In the genomic region with DNA sequence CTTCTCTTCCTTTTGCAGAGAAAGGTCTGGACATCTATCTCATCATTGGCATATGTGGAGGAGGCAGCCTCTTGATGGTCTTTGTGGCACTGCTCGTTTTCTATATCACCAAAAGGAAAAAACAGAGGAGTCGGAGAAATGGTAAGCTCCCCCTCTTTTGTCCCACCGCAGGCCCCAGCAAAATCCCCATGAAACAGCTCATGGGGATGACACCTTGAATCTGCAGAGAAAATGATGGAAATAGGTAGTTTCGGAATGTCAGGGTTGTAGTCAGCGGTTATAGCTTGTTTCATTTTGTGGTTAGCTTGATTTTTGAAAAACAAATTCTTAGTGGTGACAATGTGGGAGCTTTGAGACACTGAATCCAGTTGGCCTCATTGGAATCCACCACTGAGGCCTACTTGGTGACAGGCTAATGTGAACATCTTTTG, we compare ENCODE assay signal across 11 cellular contexts. TPM values are rescaled to one million over a fixed set of nuclear protein-coding genes. Genes with fewer than 3 reads are reported as not detected.
A peak's percentile ranks its signal among the peaks of the same experiment; 100 is the strongest.
DNase-seq lines count a peak whose midpoint lies in the region; ATAC-seq and TF ChIP-seq lines count a peak whose summit lies in the region.
"Had no signal": no experiment of that assay in that cellular context is flagged by ENCODE, and none has a peak within 500 bp of the region (broad histone marks: within the 10 kb centered on the region; RNA-seq: fewer than 3 reads in every experiment).

No MANE protein-coding gene starts in this region.

- DNase-seq in HFFc6: no peak
- DNase-seq in T-helper 2 cell: peak in 3 of 5 experiments; percentile 55 to 92 (median 73)
- DNase-seq in activated naive CD8-positive, alpha-beta T cell treated with anti-CD3 and anti-CD28 coated beads, Interleukin-2, amount 10 ng/mL, durations not matched to agents 7 days and 5 days: peak; percentile 49
- peak; percentile 58 for DNase-seq in stimulated activated CD4-positive, alpha-beta T cell treated with anti-CD3 and anti-CD28 coated beads, Interleukin-4, amount 100 ng/mL, for 1 hour
- DNase-seq in NCI-H1694 treated with DMSO at 0.1 percent for 48 hours (lab: John Stamatoyannopoulos, UW): no peak
- DNase-seq in NCI-H1092 (lab: John Stamatoyannopoulos, UW): no peak
- DNase-seq: C1 segment of cervical spinal cord, GF-D8 had no signal

- peak; percentile 8 for ATAC-seq in activated naive CD8-positive, alpha-beta T cell treated with anti-CD3 and anti-CD28 coated beads, Interleukin-2, amount 10 ng/mL, durations not matched to agents 7 days and 5 days (ENCODE audit: low read depth)
- ATAC-seq in GM19467 (IDR thresholded peaks at IDR 0.05; ENCODE audit: unreplicated experiment): no peak
- no peak for ATAC-seq in HG02938 (IDR thresholded peaks at IDR 0.05; ENCODE audit: unreplicated experiment)

- no peak overlapping the region for H3K27ac Mint-ChIP-seq in HFFc6
- H3K27ac Mint-ChIP-seq in activated naive CD8-positive, alpha-beta T cell treated with anti-CD3 and anti-CD28 coated beads, Interleukin-2, amount 10 ng/mL, durations not matched to agents 7 days and 5 days: peak overlapping the region; percentile 96

- H3K4me1 Mint-ChIP-seq in HFFc6 (ENCODE audit: low read depth): peaks cover 10% of the 10 kb centered on the region
- H3K4me1 Mint-ChIP-seq in activated naive CD8-positive, alpha-beta T cell treated with anti-CD3 and anti-CD28 coated beads, Interleukin-2, amount 10 ng/mL, durations not matched to agents 7 days and 5 days: peaks cover 91% of the 10 kb centered on the region

- 0 out of 2 replicates have a peak, but pooled peaks cover 5% of the 10 kb centered on the region for H3K36me3 Mint-ChIP-seq in HFFc6 (ENCODE audit: low read depth)
- H3K36me3 Mint-ChIP-seq in activated naive CD8-positive, alpha-beta T cell treated with anti-CD3 and anti-CD28 coated beads, Interleukin-2, amount 10 ng/mL, durations not matched to agents 7 days and 5 days: peaks cover 86% of the 10 kb centered on the region

- H3K27me3 Mint-ChIP-seq in HFFc6 (ENCODE audit: insufficient read depth): peaks cover 22% of the 10 kb centered on the region
- H3K27me3 Mint-ChIP-seq in activated naive CD8-positive, alpha-beta T cell treated with anti-CD3 and anti-CD28 coated beads, Interleukin-2, amount 10 ng/mL, durations not matched to agents 7 days and 5 days: no peaks in the 10 kb centered on the region

- H3K4me3 Mint-ChIP-seq in HFFc6: no peak overlapping the region
- H3K4me3 Mint-ChIP-seq in activated naive CD8-positive, alpha-beta T cell treated with anti-CD3 and anti-CD28 coated beads, Interleukin-2, amount 10 ng/mL, durations not matched to agents 7 days and 5 days: peak overlapping the region; percentile 83

- POLR2A ChIA-PET in activated naive CD8-positive, alpha-beta T cell treated with anti-CD3 and anti-CD28 coated beads, Interleukin-2, amount 10 ng/mL, durations not matched to agents 7 days and 5 days (lab: Charles Lee): interaction anchor here (0.7 to 17.3 kb wide), 15 partner anchors 7 to 296 kb away, joined by 3 to 316 read pairs (median 13); a partner anchor contains a TSS

- peak; percentile 10; the same call in 1 of the 2 replicates for TF ChIP-seq CTCF in HFFc6 (IDR thresholded peaks at IDR 0.05)

- H3K9me3 Mint-ChIP-seq in HFFc6: no peaks in the 10 kb centered on the region; the same call in 1 of the 2 replicates
- H3K9me3 Mint-ChIP-seq in activated naive CD8-positive, alpha-beta T cell treated with anti-CD3 and anti-CD28 coated beads, Interleukin-2, amount 10 ng/mL, durations not matched to agents 7 days and 5 days: no peaks in the 10 kb centered on the region

RNA-seq across cellular contexts. Expression of a gene that starts 10.3 kb away (rescaled TPM):
- not detected for total RNA-seq in HFFc6 (2021; fragmentation: NEBNext Ultra II Directional; extraction: Animal tissue kit (Norgen Biotek cat#: 25700))
- 100 to 1,000 TPM; 227 to 229 TPM for total RNA-seq in activated naive CD8-positive, alpha-beta T cell treated with anti-CD3 and anti-CD28 coated beads, Interleukin-2, amount 10 ng/mL, durations not matched to agents 7 days and 5 days
- total RNA-seq: pulmonary artery endothelial cell had no signal

Comparison
In these comparisons a context has a peak if more than half of its experiments do, and no peak if none do; other contexts are left out.
1. DNase-seq: peak in T-helper 2 cell (3 of 5), activated naive CD8-positive, alpha-beta T cell treated with anti-CD3 and anti-CD28 coated beads, Interleukin-2, amount 10 ng/mL, durations not matched to agents 7 days and 5 days (single experiment) and stimulated activated CD4-positive, alpha-beta T cell treated with anti-CD3 and anti-CD28 coated beads, Interleukin-4, amount 100 ng/mL, for 1 hour (single experiment); none in HFFc6 (single experiment), NCI-H1694 treated with DMSO at 0.1 percent for 48 hours (single experiment) and NCI-H1092 (single experiment).
2. RNA of a gene that starts 10.3 kb away (total RNA-seq): 227 to 229 TPM in activated naive CD8-positive, alpha-beta T cell treated with anti-CD3 and anti-CD28 coated beads, Interleukin-2, amount 10 ng/mL, durations not matched to agents 7 days and 5 days; not detected in HFFc6; every median in the first group is over 100 times any median in the second.